In genomic region chr16:29772330-29772729, GRCh38 we compare ENCODE assay signal across 15 cellular contexts. TPM values are rescaled to one million over a fixed set of nuclear protein-coding genes. Genes with fewer than 3 reads are reported as not detected.
A peak's percentile ranks its signal among the peaks of the same experiment; 100 is the strongest.
DNase-seq lines count a peak whose midpoint lies in the region; ATAC-seq, FAIRE-seq and TF ChIP-seq lines count a peak whose summit lies in the region.
"Not testable (repeated sequence)": the region's sequence is repeated elsewhere in the genome, so short reads cannot be mapped to it uniquely, and the experiment has no call there.
"Had no signal": no experiment of that assay in that cellular context is flagged by ENCODE, and none has a peak within 500 bp of the region (broad histone marks: within the 10 kb centered on the region; RNA-seq: fewer than 3 reads in every experiment).

No MANE protein-coding gene starts in this region.

- H4K20me1 ChIP-seq in K562 (replicated peaks; ENCODE audit: control insufficient read depth, insufficient read depth, low read length); osteoblast (ENCODE audit: insufficient read depth, low read length): not testable (repeated sequence)

- not testable (repeated sequence) for TF ChIP-seq POLR2A in K562 (conservative IDR thresholded peaks at IDR 0.05); right lobe of liver (IDR thresholded peaks at IDR 0.05)

- not testable (repeated sequence) for H3K9me1 ChIP-seq in K562 (ENCODE audit: control insufficient read depth, insufficient read depth, low read length)

- H3K27me3 ChIP-seq in K562 (ENCODE audit: control insufficient read depth in 2 of 2, insufficient read depth in 2 of 2, low read length in 2 of 2); left lung; right lobe of liver; osteoblast (ENCODE audit: insufficient read depth, low read length); upper lobe of right lung: not testable (repeated sequence)

- 38% methylated on average over 7 of the region's 7 CpGs for WGBS in K562 (ENCODE audit: insufficient coverage, low coverage, missing lambda C conversion rate)
- WGBS in right lobe of liver (ENCODE audit: insufficient coverage, low coverage, low lambda C conversion rate, missing lambda C conversion rate): 63% methylated on average over 6 of the region's 7 CpGs

- H3K36me3 ChIP-seq in HEK293 (ENCODE audit: control insufficient read depth in 2 of 2, insufficient read depth in 1 of 2, low read length in 2 of 2); K562 (ENCODE audit: control insufficient read depth, insufficient read depth, low read length); left lung; right lobe of liver; osteoblast (ENCODE audit: insufficient read depth, low read length); upper lobe of right lung: not testable (repeated sequence)

- not testable (repeated sequence) for H3K27ac ChIP-seq in HEK293 (ENCODE audit: extremely low read depth, low read depth, low read length); K562 (ENCODE audit: extremely low read depth, low read depth, low read length); left lung; right lobe of liver; osteoblast (ENCODE audit: low read depth, low read length); upper lobe of right lung

- not testable (repeated sequence) for H3K9ac ChIP-seq in K562 (ENCODE audit: insufficient read depth in 1 of 2, low read depth in 2 of 2, low read length in 2 of 2)

- not testable (repeated sequence) for FAIRE-seq in K562 (lab: Jason Lieb, UNC)

- CTCF ChIA-PET in HEK293 (lab: Yijun Ruan, JAX); K562 (lab: Yijun Ruan, JAX; ENCODE audit: low intra/inter-chr PET ratio): not testable (repeated sequence)

- H3K79me2 ChIP-seq in K562 (ENCODE audit: control insufficient read depth, insufficient read depth, low read length); osteoblast (ENCODE audit: insufficient read depth, low read length): not testable (repeated sequence)

- POLR2A ChIA-PET in HEK293 (lab: Yijun Ruan, JAX) (interaction anchor here (0.6 to 1.5 kb wide), 3 partner anchors 16 to 153 kb away, joined by 3 to 10 read pairs (median 4); partner anchors contain the start of gene KIF22), K562 (lab: Yijun Ruan, JAX) (interaction anchor here (0.9 to 2.8 kb wide), 2 partner anchors 12 to 18 kb away, joined by 3 to 10 read pairs; partner anchors contain the start of gene KIF22)

- H2AFZ ChIP-seq in K562 (ENCODE audit: low read depth, low read length); osteoblast (ENCODE audit: low read length): not testable (repeated sequence)

- TF ChIP-seq RAD21 in K562 (CRISPR knock-in tag; conservative IDR thresholded peaks at IDR 0.05 in 1 of 2, IDR thresholded peaks at IDR 0.05 in 1 of 2): not testable (repeated sequence)

- TF ChIP-seq CTCF in HEK293 (tag by site-specific recombination; IDR thresholded peaks at IDR 0.05); K562 (IDR thresholded peaks at IDR 0.05 in 2 of 3, conservative IDR thresholded peaks at IDR 0.05 in 1 of 3; ENCODE audit: insufficient read depth in 2 of 3, low read depth in 1 of 3, low read length in 3 of 3); left lung (IDR thresholded peaks at IDR 0.05); right lobe of liver (IDR thresholded peaks at IDR 0.05); osteoblast (IDR thresholded peaks at IDR 0.05; ENCODE audit: extremely low read depth, low read depth, low read length); upper lobe of right lung (IDR thresholded peaks at IDR 0.05): not testable (repeated sequence)

- H3K4me3 ChIP-seq in HEK293 (ENCODE audit: low read depth, low read length); K562; left lung; right lobe of liver; osteoblast (ENCODE audit: insufficient read depth, low read length); upper lobe of right lung: not testable (repeated sequence)

- DNase-seq in OCI-M1 (lab: John Stamatoyannopoulos, UW) (peak; percentile 35), right lobe of liver (peak; percentile 50 to 73 (median 71)), osteoblast (ENCODE audit: insufficient read length, low spot score, missing footprints) (peak; percentile 29)
- DNase-seq in K562 (ENCODE audit: extremely low read depth in 1 of 4, low spot score in 3 of 4); left lung; upper lobe of right lung: not testable (repeated sequence)

- TF ChIP-seq EP300 in K562 (IDR thresholded peaks at IDR 0.05; ENCODE audit: low read length): not testable (repeated sequence)

- not testable (repeated sequence) for BruUV-seq in K562 (replicated peaks; lab: Mats Ljungman, UMichigan)

- intact Hi-C loops in K562 (cut with micrococcal nuclease); left lung (cut with DNase I); right lobe of liver (cut with DNase I); upper lobe of right lung (cut with DNase I): not testable (repeated sequence)

- H3K4me2 ChIP-seq in K562 (ENCODE audit: insufficient read depth, low read length); osteoblast (ENCODE audit: insufficient read depth, low read length): not testable (repeated sequence)

- not testable (repeated sequence) for H3K4me1 ChIP-seq in HEK293 (ENCODE audit: control insufficient read depth, insufficient read depth, low read length); K562 (replicated peaks in 1 of 2; ENCODE audit: control insufficient read depth in 2 of 2, insufficient read depth in 2 of 2, low read length in 2 of 2); osteoblast (ENCODE audit: insufficient read depth, low read length); upper lobe of right lung
- H3K4me1 ChIP-seq in left lung: peaks cover 0 to 16% of the 10 kb centered on the region in 2 donors
- peaks cover 0 to 20% (median 5%) of the 10 kb centered on the region in 4 donors for H3K4me1 ChIP-seq in right lobe of liver

- in situ Hi-C loops in K562 (cut with MboI): not testable (repeated sequence)

- ATAC-seq in K562: peak; percentile 56; the same call in 2 of the 3 replicates
- ATAC-seq in left lung: peak; percentile 50
- ATAC-seq in right lobe of liver: peak; percentile 93 to 95 (median 94)
- ATAC-seq in upper lobe of right lung: peak; percentile 42

- not testable (repeated sequence) for H3K9me3 ChIP-seq in HEK293 (ENCODE audit: control insufficient read depth, insufficient read depth, low read depth, low read length); K562 (replicated peaks; ENCODE audit: control insufficient read depth, insufficient read depth, low read depth, low read length); left lung; right lobe of liver; osteoblast (ENCODE audit: low read depth, low read length); upper lobe of right lung

RNA-seq across cellular contexts. Expression of gene ZG16, which starts 5.7 kb away (rescaled TPM):
- not detected in 2 replicates for total RNA-seq in K562 (2011; cell fraction: chromatin; rRNA removed; ENCODE audit: low replicate concordance)
- not detected in 2 replicates for total RNA-seq in K562 (2011; cell fraction: nucleolus; rRNA removed)
- total RNA-seq in K562 (2011; cell fraction: nucleoplasm; rRNA removed): not detected in 2 replicates
- total RNA-seq in K562 (2014; rRNA removed) (not detected in 2 replicates), K562 (2014; rRNA removed; fragmentation: Illumina TruSeq; extraction: Trizol) (not detected in 2 replicates), K562 (2015; rRNA removed; fragmentation: Illumina TruSeq; extraction: Trizol) (not detected in 2 replicates), K562 (2021) (0.04 TPM in 1 of 2 replicates, not detected in the other), left lung (not detected), right lobe of liver (1 to 10 TPM in 4 of 6 experiments, under 1 TPM in 2; 0.06 to 3.1 (median 1.1) TPM), osteoblast (not detected in 2 replicates), upper lobe of right lung (not detected)
- polyA plus RNA-seq in K562 (2011; rRNA removed) (not detected in 2 replicates), K562 (2014; fragmentation: Illumina TruSeq; extraction: Trizol) (not detected in 2 replicates), K562 (2014; fragmentation: Nextera tagmentation; extraction: Ambion mirVana) (not detected), K562 (2014; rRNA removed) (not detected in 2 replicates)
- polyA plus RNA-seq in K562 (2011; cell fraction: cytosol; rRNA removed): not detected in 2 replicates
- polyA plus RNA-seq in K562 (2011; cell fraction: nucleus; rRNA removed): not detected in 2 replicates
- polyA plus RNA-seq in K562 (2012): not detected in 2 replicates
- not detected in 2 replicates for polyA minus RNA-seq in K562 (2011; rRNA and poly(A)+ RNA removed)
- polyA minus RNA-seq in K562 (2011; cell fraction: cytosol; rRNA and poly(A)+ RNA removed): not detected in 2 replicates
- not detected in 2 replicates for polyA minus RNA-seq in K562 (2011; cell fraction: nucleus; rRNA and poly(A)+ RNA removed)
- total RNA-seq: CD4-positive, alpha-beta T cell; CD8-positive, alpha-beta memory T cell; GM12878; GM23248; H4; H9 had no signal
- polyA plus RNA-seq: A549; CD14-positive monocyte; CD8-positive, alpha-beta memory T cell; GM12878; GM23248 had no signal

RNA-seq across cellular contexts. Expression of gene KIF22, which starts 18.2 kb away (rescaled TPM):
- 212 and 457 TPM in 2 replicates for total RNA-seq in K562 (2011; cell fraction: chromatin; rRNA removed; ENCODE audit: low replicate concordance)
- total RNA-seq in K562 (2011; cell fraction: nucleolus; rRNA removed): 330 and 338 TPM in 2 replicates
- 225 and 251 TPM in 2 replicates for total RNA-seq in K562 (2011; cell fraction: nucleoplasm; rRNA removed)
- total RNA-seq in K562 (2014; rRNA removed): 131 and 146 TPM in 2 replicates
- total RNA-seq in K562 (2014; rRNA removed; fragmentation: Illumina TruSeq; extraction: Trizol): 84.2 and 106 TPM in 2 replicates
- total RNA-seq in K562 (2015; rRNA removed; fragmentation: Illumina TruSeq; extraction: Trizol): 115 and 117 TPM in 2 replicates
- total RNA-seq in K562 (2021): 146 and 156 TPM in 2 replicates
- 232 and 251 TPM in 2 replicates for polyA plus RNA-seq in K562 (2011; rRNA removed)
- 202 and 227 TPM in 2 replicates for polyA plus RNA-seq in K562 (2011; cell fraction: cytosol; rRNA removed)
- 549 and 656 TPM in 2 replicates for polyA plus RNA-seq in K562 (2011; cell fraction: nucleus; rRNA removed)
- 111 and 163 TPM in 2 replicates for polyA plus RNA-seq in K562 (2012)
- polyA plus RNA-seq in K562 (2014; fragmentation: Illumina TruSeq; extraction: Trizol): 144 and 171 TPM in 2 replicates
- 10 to 100 TPM in 1 of 2 experiments, 1 to 10 TPM in 1; 8.7 to 18.2 TPM for polyA plus RNA-seq in K562 (2014; fragmentation: Nextera tagmentation; extraction: Ambion mirVana)
- 180 and 185 TPM in 2 replicates for polyA plus RNA-seq in K562 (2014; rRNA removed)
- 154 and 186 TPM in 2 replicates for polyA minus RNA-seq in K562 (2011; rRNA and poly(A)+ RNA removed)
- polyA minus RNA-seq in K562 (2011; cell fraction: cytosol; rRNA and poly(A)+ RNA removed): 92.9 and 122 TPM in 2 replicates
- 267 and 269 TPM in 2 replicates for polyA minus RNA-seq in K562 (2011; cell fraction: nucleus; rRNA and poly(A)+ RNA removed)
- 10 to 100 TPM; 24.8 to 32.5 TPM for total RNA-seq in left lung
- 10 to 100 TPM in 5 of 6 experiments, 1 to 10 TPM in 1; 9.8 to 27.1 (median 24.7) TPM for total RNA-seq in right lobe of liver
- 8.3 and 12.4 TPM in 2 replicates for total RNA-seq in osteoblast
- total RNA-seq in upper lobe of right lung: 19.8 TPM

RNA-seq across cellular contexts. Expression of gene C16orf54, which starts 26.5 kb away (rescaled TPM):
- total RNA-seq in K562 (2011; cell fraction: chromatin; rRNA removed; ENCODE audit: low replicate concordance): not detected in 2 replicates
- not detected in 2 replicates for total RNA-seq in K562 (2011; cell fraction: nucleolus; rRNA removed)
- not detected in 2 replicates for total RNA-seq in K562 (2011; cell fraction: nucleoplasm; rRNA removed)
- total RNA-seq in K562 (2014; rRNA removed) (not detected in 2 replicates), K562 (2014; rRNA removed; fragmentation: Illumina TruSeq; extraction: Trizol) (not detected in 2 replicates), K562 (2015; rRNA removed; fragmentation: Illumina TruSeq; extraction: Trizol) (not detected in 2 replicates), K562 (2021) (0.09 TPM in 1 of 2 replicates, not detected in the other), left lung (10 to 100 TPM in 1 of 2 donors, 1 to 10 TPM in 1; 3.3 to 13.6 TPM), right lobe of liver (1 to 10 TPM in 1 of 6 experiments, under 1 TPM in 5; 0.40 to 1.2 (median 0.66) TPM), osteoblast (0.59 and 0.72 TPM in 2 replicates), upper lobe of right lung (7.3 TPM)
- polyA plus RNA-seq in K562 (2011; rRNA removed) (not detected in 2 replicates), K562 (2014; fragmentation: Illumina TruSeq; extraction: Trizol) (not detected in 2 replicates), K562 (2014; fragmentation: Nextera tagmentation; extraction: Ambion mirVana) (not detected), K562 (2014; rRNA removed) (not detected in 2 replicates)
- polyA plus RNA-seq in K562 (2011; cell fraction: cytosol; rRNA removed): not detected in 2 replicates
- not detected in 2 replicates for polyA plus RNA-seq in K562 (2011; cell fraction: nucleus; rRNA removed)
- not detected in 2 replicates for polyA plus RNA-seq in K562 (2012)
- not detected in 2 replicates for polyA minus RNA-seq in K562 (2011; rRNA and poly(A)+ RNA removed)
- polyA minus RNA-seq in K562 (2011; cell fraction: cytosol; rRNA and poly(A)+ RNA removed): not detected in 2 replicates
- not detected in 2 replicates for polyA minus RNA-seq in K562 (2011; cell fraction: nucleus; rRNA and poly(A)+ RNA removed)
- total RNA-seq: GM23248, H9 had no signal
- polyA plus RNA-seq: A549, GM23248 had no signal

RNA-seq across cellular contexts. Expression of gene MAZ, which starts 34.0 kb away (rescaled TPM):
- total RNA-seq in K562 (2011; cell fraction: chromatin; rRNA removed; ENCODE audit: low replicate concordance): 95.3 and 227 TPM in 2 replicates
- total RNA-seq in K562 (2011; cell fraction: nucleolus; rRNA removed): 242 and 255 TPM in 2 replicates
- 165 and 167 TPM in 2 replicates for total RNA-seq in K562 (2011; cell fraction: nucleoplasm; rRNA removed)
- 414 and 504 TPM in 2 replicates for total RNA-seq in K562 (2014; rRNA removed)
- total RNA-seq in K562 (2014; rRNA removed; fragmentation: Illumina TruSeq; extraction: Trizol): 196 and 250 TPM in 2 replicates
- total RNA-seq in K562 (2015; rRNA removed; fragmentation: Illumina TruSeq; extraction: Trizol): 378 and 386 TPM in 2 replicates
- 518 and 532 TPM in 2 replicates for total RNA-seq in K562 (2021)
- 216 and 275 TPM in 2 replicates for polyA plus RNA-seq in K562 (2011; rRNA removed)
- 302 and 460 TPM in 2 replicates for polyA plus RNA-seq in K562 (2011; cell fraction: cytosol; rRNA removed)
- polyA plus RNA-seq in K562 (2011; cell fraction: nucleus; rRNA removed): 274 and 319 TPM in 2 replicates
- 576 and 597 TPM in 2 replicates for polyA plus RNA-seq in K562 (2012)
- 420 and 592 TPM in 2 replicates for polyA plus RNA-seq in K562 (2014; fragmentation: Illumina TruSeq; extraction: Trizol)
- polyA plus RNA-seq in K562 (2014; fragmentation: Nextera tagmentation; extraction: Ambion mirVana): 10 to 100 TPM; 45.4 to 59.3 TPM
- polyA plus RNA-seq in K562 (2014; rRNA removed): 225 and 259 TPM in 2 replicates
- 238 and 356 TPM in 2 replicates for polyA minus RNA-seq in K562 (2011; rRNA and poly(A)+ RNA removed)
- polyA minus RNA-seq in K562 (2011; cell fraction: cytosol; rRNA and poly(A)+ RNA removed): 360 and 377 TPM in 2 replicates
- polyA minus RNA-seq in K562 (2011; cell fraction: nucleus; rRNA and poly(A)+ RNA removed): 72.8 and 95.2 TPM in 2 replicates
- 100 to 1,000 TPM; 193 to 205 TPM for total RNA-seq in left lung
- total RNA-seq in right lobe of liver: 100 to 1,000 TPM in 1 of 6 experiments, 10 to 100 TPM in 5; 42.9 to 106 (median 60.7) TPM
- total RNA-seq in osteoblast: 221 and 267 TPM in 2 replicates
- 148 TPM for total RNA-seq in upper lobe of right lung

RNA-seq across cellular contexts. Expression of gene PRRT2, which starts 39.7 kb away (rescaled TPM):
- total RNA-seq in K562 (2011; cell fraction: chromatin; rRNA removed; ENCODE audit: low replicate concordance): 2.5 and 4.2 TPM in 2 replicates
- 1.7 and 2.8 TPM in 2 replicates for total RNA-seq in K562 (2011; cell fraction: nucleolus; rRNA removed)
- 2.1 and 6.5 TPM in 2 replicates for total RNA-seq in K562 (2011; cell fraction: nucleoplasm; rRNA removed)
- 0.16 and 0.27 TPM in 2 replicates for total RNA-seq in K562 (2014; rRNA removed)
- total RNA-seq in K562 (2014; rRNA removed; fragmentation: Illumina TruSeq; extraction: Trizol): 0.11 TPM in 1 of 2 replicates, not detected in the other
- 0.25 and 0.38 TPM in 2 replicates for total RNA-seq in K562 (2015; rRNA removed; fragmentation: Illumina TruSeq; extraction: Trizol)
- 0.69 and 1.2 TPM in 2 replicates for total RNA-seq in K562 (2021)
- 0.42 and 0.96 TPM in 2 replicates for polyA plus RNA-seq in K562 (2011; rRNA removed)
- 0.48 and 0.60 TPM in 2 replicates for polyA plus RNA-seq in K562 (2011; cell fraction: cytosol; rRNA removed)
- polyA plus RNA-seq in K562 (2011; cell fraction: nucleus; rRNA removed): 9.4 and 12.9 TPM in 2 replicates
- 0.72 and 1.4 TPM in 2 replicates for polyA plus RNA-seq in K562 (2012)
- 0.28 and 0.46 TPM in 2 replicates for polyA plus RNA-seq in K562 (2014; fragmentation: Illumina TruSeq; extraction: Trizol)
- polyA plus RNA-seq in K562 (2014; fragmentation: Nextera tagmentation; extraction: Ambion mirVana): not detected
- polyA plus RNA-seq in K562 (2014; rRNA removed): 0.81 and 1.0 TPM in 2 replicates
- 0.25 and 0.30 TPM in 2 replicates for polyA minus RNA-seq in K562 (2011; rRNA and poly(A)+ RNA removed)
- not detected in 2 replicates for polyA minus RNA-seq in K562 (2011; cell fraction: cytosol; rRNA and poly(A)+ RNA removed)
- polyA minus RNA-seq in K562 (2011; cell fraction: nucleus; rRNA and poly(A)+ RNA removed): 1.3 and 1.6 TPM in 2 replicates
- 1 to 10 TPM in 1 of 2 donors, under 1 TPM in 1; 0.94 to 3.1 TPM for total RNA-seq in left lung
- total RNA-seq in right lobe of liver: under 1 TPM in 4 of 6 experiments, not detected in 2; 0.15 to 0.98 (median 0.51) TPM
- 1.4 and 4.1 TPM in 2 replicates for total RNA-seq in osteoblast
- 2.7 TPM for total RNA-seq in upper lobe of right lung
- polyA plus RNA-seq: CD14-positive monocyte had no signal

Comparison
In these comparisons a context has a peak if more than half of its experiments do, and no peak if none do; other contexts are left out.
1. ATAC-seq: peak in every context shown above with its lines; median percentile 94 in right lobe of liver; 56 in K562; 50 in left lung; 42 in upper lobe of right lung.